In the genomic region with DNA sequence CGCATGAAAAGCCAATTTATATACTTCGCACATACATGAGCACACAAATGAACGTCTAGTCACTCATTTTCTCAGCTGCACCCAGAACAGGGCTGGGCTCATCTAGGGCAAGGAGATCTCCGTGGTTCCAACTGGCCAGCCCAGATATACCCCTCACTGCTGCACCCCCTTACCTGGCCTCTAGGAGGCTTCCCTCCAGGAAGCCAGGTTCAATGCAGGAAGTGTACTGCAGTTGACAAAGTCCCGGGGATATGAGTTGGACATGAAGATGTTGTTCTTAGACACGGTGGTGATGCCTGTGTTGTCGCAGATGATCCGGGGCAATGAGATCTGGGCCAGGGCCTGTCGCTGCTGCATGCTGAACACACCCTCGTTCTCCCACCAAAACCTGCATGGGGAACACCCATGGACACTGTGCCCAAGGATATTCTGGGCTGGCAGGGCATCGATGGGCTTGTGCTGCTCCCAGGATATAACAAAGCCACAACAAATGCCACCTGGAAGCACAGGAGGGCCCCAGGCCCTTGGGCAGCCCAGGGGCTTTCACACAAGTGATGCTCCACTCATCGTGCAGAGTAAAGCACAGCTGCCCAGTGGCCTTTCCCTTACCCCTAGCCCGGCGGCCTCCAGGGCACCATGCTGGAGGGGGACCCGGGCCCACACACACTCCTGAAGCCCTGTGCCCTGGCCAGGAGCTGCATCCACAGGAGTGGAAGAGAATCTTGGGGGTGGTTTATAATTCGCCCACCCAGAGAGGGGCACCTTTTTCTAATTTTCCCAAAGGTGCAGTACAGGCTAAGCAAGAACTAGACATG, we compare ENCODE assay signal across 1 cellular context.
TF ChIP-seq lines count a peak whose summit lies in the region.

No MANE protein-coding gene starts in this region.

TF ChIP-seq in HCT116, 20 proteins besides CTCF, POLR2A, EP300 and RAD21 (continued from another document):
- TF ChIP-seq REST (IDR thresholded peaks at IDR 0.05; ENCODE audit: low read depth) (no peak), TCF7L2 (IDR thresholded peaks at IDR 0.05; ENCODE audit: borderline replicate concordance, extremely low read depth, insufficient read depth, insufficient read length) (no peak), JUND (IDR thresholded peaks at IDR 0.05) (no peak), ZNF274 (IDR thresholded peaks at IDR 0.05; ENCODE audit: low read depth, low read length) (no peak), EZH2phosphoT487 (IDR thresholded peaks at IDR 0.05; ENCODE audit: borderline replicate concordance) (no peak), CEBPB (IDR thresholded peaks at IDR 0.05; ENCODE audit: low read depth) (no peak), YY1 (IDR thresholded peaks at IDR 0.05; ENCODE audit: extremely low read depth, insufficient replicate concordance, low read depth, low read length) (no peak), ATF3 (IDR thresholded peaks at IDR 0.05) (no peak), MAX (IDR thresholded peaks at IDR 0.05) (no peak), ELF1 (IDR thresholded peaks at IDR 0.05; ENCODE audit: borderline replicate concordance, low read depth) (no peak), EZH2 (IDR thresholded peaks at IDR 0.05) (no peak)
- TF ChIP-seq, protein P1, sequence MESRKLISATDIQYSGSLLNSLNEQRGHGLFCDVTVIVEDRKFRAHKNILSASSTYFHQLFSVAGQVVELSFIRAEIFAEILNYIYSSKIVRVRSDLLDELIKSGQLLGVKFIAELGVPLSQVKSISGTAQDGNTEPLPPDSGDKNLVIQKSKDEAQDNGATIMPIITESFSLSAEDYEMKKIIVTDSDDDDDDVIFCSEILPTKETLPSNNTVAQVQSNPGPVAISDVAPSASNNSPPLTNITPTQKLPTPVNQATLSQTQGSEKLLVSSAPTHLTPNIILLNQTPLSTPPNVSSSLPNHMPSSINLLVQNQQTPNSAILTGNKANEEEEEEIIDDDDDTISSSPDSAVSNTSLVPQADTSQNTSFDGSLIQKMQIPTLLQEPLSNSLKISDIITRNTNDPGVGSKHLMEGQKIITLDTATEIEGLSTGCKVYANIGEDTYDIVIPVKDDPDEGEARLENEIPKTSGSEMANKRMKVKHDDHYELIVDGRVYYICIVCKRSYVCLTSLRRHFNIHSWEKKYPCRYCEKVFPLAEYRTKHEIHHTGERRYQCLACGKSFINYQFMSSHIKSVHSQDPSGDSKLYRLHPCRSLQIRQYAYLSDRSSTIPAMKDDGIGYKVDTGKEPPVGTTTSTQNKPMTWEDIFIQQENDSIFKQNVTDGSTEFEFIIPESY (IDR thresholded peaks at IDR 0.05; ENCODE audit: extremely low read depth, insufficient replicate concordance, low read length) = no peak
